Comparison of ENCODE assay signal across 21 cellular contexts in genomic region chr7:158911734-158912133, GRCh38.
"Had no signal": no experiment of that assay in that cellular context is flagged by ENCODE, and none has a peak within 500 bp of the region (broad histone marks: within the 10 kb centered on the region; RNA-seq: fewer than 3 reads in every experiment).

No MANE protein-coding gene starts in this region.

- H3K27me3 Mint-ChIP-seq: activated CD4-positive, alpha-beta memory T cell treated with anti-CD3 and anti-CD28 coated beads for 36 hours; activated CD4-positive, alpha-beta T cell treated with anti-CD3 and anti-CD28 coated beads, Interleukin-2, amount 10 ng/mL, durations not matched to agents 7 days and 5 days had no signal

- H3K27ac Mint-ChIP-seq: activated CD4-positive, alpha-beta memory T cell treated with anti-CD3 and anti-CD28 coated beads for 36 hours; activated CD4-positive, alpha-beta T cell treated with anti-CD3 and anti-CD28 coated beads, Interleukin-2, amount 10 ng/mL, durations not matched to agents 7 days and 5 days; activated naive CD4-positive, alpha-beta T cell treated with anti-CD3 and anti-CD28 coated beads, Interleukin-2, amount 50 U/mL, for 72 hours; T-helper 1 cell treated with Interleukin-12 subunit alpha and Interleukin-12 subunit beta and Interleukin-4 antibody, amounts not matched to agents 30 μg/mL and 1 μg/mL, for 36 hours had no signal

- ATAC-seq: activated naive CD4-positive, alpha-beta T cell treated with anti-CD3 and anti-CD28 coated beads, Interleukin-2, amount 50 U/mL, for 72 hours; activated T-cell treated with anti-CD3 and anti-CD28 coated beads, Interleukin-2, amount 50 U/mL, for 4 hours had no signal

- H3K4me1 ChIP-seq: Peyer's patch had no signal

- H3K27me3 ChIP-seq: Peyer's patch had no signal

- DNase-seq: activated CD4-positive, alpha-beta memory T cell treated with anti-CD3 and anti-CD28 coated beads for 36 hours; activated CD4-positive, alpha-beta T cell treated with anti-CD3 and anti-CD28 coated beads, Interleukin-2, amount 10 ng/mL, durations not matched to agents 7 days and 5 days; activated CD4-positive, CD25-positive, alpha-beta regulatory T cell; activated CD8-positive, alpha-beta memory T cell treated with anti-CD3 and anti-CD28 coated beads for 24 hours; activated effector memory CD4-positive, alpha-beta T cell treated with anti-CD3 and anti-CD28 coated beads, Interleukin-2, amount 50 U/mL, for 16 hours; activated naive CD4-positive, alpha-beta T cell treated with Interleukin-2 at 50 U/mL for 16 hours; activated T-cell treated with anti-CD3 and anti-CD28 coated beads, Interleukin-2, amount 50 U/mL, for 4 hours; central memory CD4-positive, alpha-beta T cell; NCI-H1105 treated with DMSO at 0.1 percent for 48 hours; NCI-H1436 treated with DMSO at 0.1 percent for 48 hours; NCI-H187; NCI-H2081; NCI-H510A treated with DMSO at 0.1 percent for 48 hours; NCI-H69; NK-92 treated with Interleukin-12 subunit alpha and Interleukin-12 subunit beta, amount 100 ng/mL, for 24 hours; Peyer's patch; SHP77 treated with DMSO at 0.1 percent for 48 hours had no signal

- H3K27ac ChIP-seq: KMS-11, Peyer's patch, RWPE1 had no signal

- H3K4me3 Mint-ChIP-seq: activated CD4-positive, alpha-beta memory T cell treated with anti-CD3 and anti-CD28 coated beads for 36 hours; activated CD4-positive, alpha-beta T cell treated with anti-CD3 and anti-CD28 coated beads, Interleukin-2, amount 10 ng/mL, durations not matched to agents 7 days and 5 days; activated T-cell treated with anti-CD3 and anti-CD28 coated beads, Interleukin-2, amount 50 U/mL, for 4 hours; T-helper 1 cell treated with Interleukin-12 subunit alpha and Interleukin-12 subunit beta and Interleukin-4 antibody, amounts not matched to agents 30 μg/mL and 1 μg/mL, for 36 hours had no signal

- H3K4me3 ChIP-seq: Peyer's patch had no signal

- H3K9me3 Mint-ChIP-seq: activated CD4-positive, alpha-beta memory T cell treated with anti-CD3 and anti-CD28 coated beads for 36 hours; activated CD4-positive, alpha-beta T cell treated with anti-CD3 and anti-CD28 coated beads, Interleukin-2, amount 10 ng/mL, durations not matched to agents 7 days and 5 days; activated naive CD4-positive, alpha-beta T cell treated with anti-CD3 and anti-CD28 coated beads, Interleukin-2, amount 50 U/mL, for 72 hours; activated T-cell treated with anti-CD3 and anti-CD28 coated beads, Interleukin-2, amount 50 U/mL, for 4 hours; T-helper 1 cell treated with Interleukin-12 subunit alpha and Interleukin-12 subunit beta and Interleukin-4 antibody, amounts not matched to agents 30 μg/mL and 1 μg/mL, for 36 hours had no signal

- H3K4me2 ChIP-seq: KMS-11 had no signal

- H3K9ac ChIP-seq: KMS-11 had no signal

- H3K9me3 ChIP-seq: Peyer's patch had no signal

- H3K4me1 Mint-ChIP-seq: activated CD4-positive, alpha-beta T cell treated with anti-CD3 and anti-CD28 coated beads, Interleukin-2, amount 10 ng/mL, durations not matched to agents 7 days and 5 days had no signal
